1 cellular context compared by ENCODE assay signal in genomic region chr16:57564571-57565270, GRCh38.
TF ChIP-seq lines count a peak whose summit lies in the region.

No MANE protein-coding gene starts in this region.

TF ChIP-seq in WTC11, 78 proteins besides CTCF, POLR2A, EP300 and RAD21:
- TF ChIP-seq CREB1 (CRISPR knock-in tag; IDR thresholded peaks at IDR 0.05) = no peak
- no peak for TF ChIP-seq PREB (CRISPR knock-in tag; IDR thresholded peaks at IDR 0.05; ENCODE audit: borderline replicate concordance)
- no peak for TF ChIP-seq SOX15 (CRISPR knock-in tag; IDR thresholded peaks at IDR 0.05)
- TF ChIP-seq RORB (CRISPR knock-in tag; IDR thresholded peaks at IDR 0.05) = no peak
- no peak for TF ChIP-seq ZNF671 (CRISPR knock-in tag; IDR thresholded peaks at IDR 0.05)
- no peak for TF ChIP-seq ZMAT4 (CRISPR knock-in tag; IDR thresholded peaks at IDR 0.05)
- TF ChIP-seq E2F4 (CRISPR knock-in tag; IDR thresholded peaks at IDR 0.05; ENCODE audit: borderline replicate concordance, low read depth) = no peak
- no peak for TF ChIP-seq ZBTB43 (CRISPR knock-in tag; IDR thresholded peaks at IDR 0.05)
- no peak for TF ChIP-seq ZNF121 (CRISPR knock-in tag; IDR thresholded peaks at IDR 0.05)
- TF ChIP-seq ATF3 (CRISPR knock-in tag; conservative IDR thresholded peaks at IDR 0.05) = no peak
- no peak for TF ChIP-seq CBFB (CRISPR knock-in tag; IDR thresholded peaks at IDR 0.05; ENCODE audit: low read depth)
- no peak for TF ChIP-seq OVOL2 (CRISPR knock-in tag; IDR thresholded peaks at IDR 0.05; ENCODE audit: borderline replicate concordance)
- TF ChIP-seq KAT7 (CRISPR knock-in tag; IDR thresholded peaks at IDR 0.05; ENCODE audit: borderline replicate concordance) = no peak
